ENCODE assay signal across 23 cellular contexts in genomic region chr11:71246559-71246958, GRCh38. TPM values are rescaled to one million over a fixed set of nuclear protein-coding genes. Genes with fewer than 3 reads are reported as not detected.
A peak's percentile ranks its signal among the peaks of the same experiment; 100 is the strongest.
DNase-seq lines count a peak whose midpoint lies in the region; ATAC-seq and TF ChIP-seq lines count a peak whose summit lies in the region.
"Had no signal": no experiment of that assay in that cellular context is flagged by ENCODE, and none has a peak within 500 bp of the region (broad histone marks: within the 10 kb centered on the region; RNA-seq: fewer than 3 reads in every experiment).

No MANE protein-coding gene starts in this region.

- no peak for ATAC-seq in SK-N-SH treated with all-trans-retinoic acid at 6 μM for 48 hours
- ATAC-seq: naive thymus-derived CD4-positive, alpha-beta T cell; right cardiac atrium had no signal

- no peaks in the 10 kb centered on the region for H3K9me3 ChIP-seq in SK-N-SH
- no peaks in the 10 kb centered on the region for H3K9me3 ChIP-seq in NT2/D1 (ENCODE audit: insufficient read depth, low read length)
- H3K9me3 ChIP-seq in iPS-18a (ENCODE audit: control insufficient read depth, low read depth, low read length): no peaks in the 10 kb centered on the region
- H3K9me3 ChIP-seq in stomach: no peaks in the 10 kb centered on the region
- H3K9me3 ChIP-seq: BE2C, breast epithelium, Caco-2, colonic mucosa, ovary had no signal

- H3K27me3 ChIP-seq in SK-N-SH (ENCODE audit: insufficient read depth): no peaks in the 10 kb centered on the region
- peaks cover 22% of the 10 kb centered on the region for H3K27me3 ChIP-seq in NT2/D1 (ENCODE audit: insufficient read depth, insufficient read length)
- H3K27me3 ChIP-seq in iPS-18a (ENCODE audit: control insufficient read depth, insufficient read depth, low read length): peaks cover 17% of the 10 kb centered on the region
- peaks cover 0 to 56% (median 7%) of the 10 kb centered on the region in 3 donors for H3K27me3 ChIP-seq in stomach
- H3K27me3 ChIP-seq: ovary had no signal

- DNase-seq in SK-N-SH (peak; percentile 3), NT2/D1 (ENCODE audit: low read depth, low spot score) (peak; percentile 91), stomach (peak; percentile 5), midbrain (lab: John Stamatoyannopoulos, UW) (no peak), GM10266 (ENCODE audit: extremely low spot score) (no peak), GM13976 (ENCODE audit: low spot score) (no peak)
- DNase-seq: BE2C; colonic mucosa; EL; glutamatergic neuron; KBM-7; kidney glomerular epithelial cell; naive thymus-derived CD4-positive, alpha-beta T cell; NCI-H2081 treated with DMSO at 0.1 percent for 48 hours; NCI-H524; ovary; right cardiac atrium; stimulated activated CD8-positive, alpha-beta memory T cell treated with anti-CD3 and anti-CD28 coated beads, Interleukin-4, amount 100 ng/mL, for 48 hours; SW 1271 had no signal

- H3K9ac ChIP-seq in SK-N-SH: no peak overlapping the region
- H3K9ac ChIP-seq in NT2/D1 (ENCODE audit: insufficient read length, low read depth): peak overlapping the region; percentile 14
- H3K9ac ChIP-seq in iPS-18a (ENCODE audit: low read length): peak overlapping the region; percentile 80

- intact Hi-C loops in stomach (cut with DNase I; ENCODE audit: low total_unique reads): no loop called here

- H3K9me2 ChIP-seq in SK-N-SH: no peaks in the 10 kb centered on the region

- POLR2A ChIA-PET in SK-N-SH (lab: Yijun Ruan, JAX): no interaction called here

- TF ChIP-seq POLR2A in stomach (IDR thresholded peaks at IDR 0.05): no peak

- H3K36me3 ChIP-seq in SK-N-SH (replicated peaks in 1 of 2; ENCODE audit: control insufficient read depth in 1 of 2, insufficient read depth in 2 of 2, low read length in 1 of 2): no peaks in the 10 kb centered on the region
- H3K36me3 ChIP-seq in NT2/D1 (ENCODE audit: insufficient read depth, insufficient read length, low read length): no peaks in the 10 kb centered on the region
- H3K36me3 ChIP-seq in iPS-18a (ENCODE audit: control insufficient read depth, low read depth, low read length): no peaks in the 10 kb centered on the region
- H3K36me3 ChIP-seq in stomach: no peaks in the 10 kb centered on the region
- H3K36me3 ChIP-seq: BE2C, breast epithelium, colonic mucosa, ovary had no signal

- H3K27ac ChIP-seq in SK-N-SH (ENCODE audit: low read depth in 2 of 2, low read length in 1 of 2) (no peak overlapping the region), iPS-18a (ENCODE audit: low read length) (peak overlapping the region; percentile 96), stomach (no peak overlapping the region)
- H3K27ac ChIP-seq: breast epithelium, colonic mucosa, ovary had no signal

- in situ Hi-C loops in GM13976 (cut with MboI; ENCODE audit: low sequenced_read_pairs, unreplicated experiment): no loop called here

- H3F3A ChIP-seq in SK-N-SH (replicated peaks; ENCODE audit: insufficient read depth): no peaks in the 10 kb centered on the region

- H2AFZ ChIP-seq in SK-N-SH (ENCODE audit: low read depth): no peak overlapping the region

- peaks cover 0 to 3% of the 10 kb centered on the region in 2 experiments; a peak in 1 of 4 replicates for H3K4me1 ChIP-seq in SK-N-SH (ENCODE audit: control insufficient read depth in 1 of 2, insufficient read depth in 2 of 2, low read depth in 1 of 2, low read length in 1 of 2)
- peaks cover 23% of the 10 kb centered on the region for H3K4me1 ChIP-seq in NT2/D1 (ENCODE audit: insufficient read depth, insufficient read length)
- H3K4me1 ChIP-seq in iPS-18a (ENCODE audit: control insufficient read depth, low read depth, low read length): peaks cover 74% of the 10 kb centered on the region
- H3K4me1 ChIP-seq in stomach: peaks cover 12 to 44% (median 34%) of the 10 kb centered on the region in 4 donors
- H3K4me1 ChIP-seq: BE2C, breast epithelium had no signal

- H3K4me2 ChIP-seq in SK-N-SH: no peak overlapping the region

- 40% methylated on average over 3 of the region's 3 CpGs for WGBS in SK-N-SH (ENCODE audit: low lambda C conversion rate)
- WGBS in stomach, 5 donors: 44 to 84% (median 63%) methylated on average over 3 of the region's 3 CpGs

- no peak for TF ChIP-seq CTCF in SK-N-SH (IDR thresholded peaks at IDR 0.05)
- TF ChIP-seq CTCF in stomach (IDR thresholded peaks at IDR 0.05): no peak
- no peak for TF ChIP-seq CTCF in GM10266 (IDR thresholded peaks at IDR 0.05; ENCODE audit: control insufficient read depth, insufficient read depth, low read depth, missing control alignments)
- TF ChIP-seq CTCF in GM13976 (IDR thresholded peaks at IDR 0.05; ENCODE audit: borderline replicate concordance, control extremely low read depth, extremely low read depth, insufficient read depth, missing control alignments): no peak

- no peak for TF ChIP-seq RAD21 in SK-N-SH (IDR thresholded peaks at IDR 0.05; ENCODE audit: low read length)

- H4K20me1 ChIP-seq in SK-N-SH (ENCODE audit: insufficient read depth): no peaks in the 10 kb centered on the region

- TF ChIP-seq EP300 in SK-N-SH (IDR thresholded peaks at IDR 0.05; ENCODE audit: borderline replicate concordance in 1 of 2, low read depth in 1 of 2, low read length in 1 of 2) (no peak), stomach (IDR thresholded peaks at IDR 0.05) (no peak)

- H3K4me3 ChIP-seq in SK-N-SH (ENCODE audit: low read depth in 2 of 2, low read length in 1 of 2): no peak overlapping the region
- peak overlapping the region; percentile 16 for H3K4me3 ChIP-seq in NT2/D1 (ENCODE audit: insufficient read length, low read depth)
- peak overlapping the region; percentile 61 for H3K4me3 ChIP-seq in iPS-18a (ENCODE audit: low read length)
- H3K4me3 ChIP-seq in stomach: no peak overlapping the region
- H3K4me3 ChIP-seq: breast epithelium, colonic mucosa, ovary had no signal

- CTCF ChIA-PET in SK-N-SH (lab: Yijun Ruan, JAX): interaction anchor here (1.1 kb wide), 1 partner anchor 160 kb away, joined by 3 read pairs; no protein-coding TSS in a partner anchor

- H3K79me2 ChIP-seq in SK-N-SH (ENCODE audit: insufficient read depth): no peaks in the 10 kb centered on the region

TF ChIP-seq in SK-N-SH, 30 proteins besides CTCF, POLR2A, EP300 and RAD21:
- TF ChIP-seq PBX3 (IDR thresholded peaks at IDR 0.05) (no peak), TCF12 (IDR thresholded peaks at IDR 0.05) (no peak), POLR2AphosphoS5 (IDR thresholded peaks at IDR 0.05; ENCODE audit: low read depth, low read length) (no peak)

TF ChIP-seq in SK-N-SH treated with all-trans-retinoic acid at 6 μM for 48 hours, 23 proteins besides CTCF, POLR2A, EP300 and RAD21 (continues in another document):
- no peak for TF ChIP-seq CREB5 (CRISPR knock-in tag; IDR thresholded peaks at IDR 0.05; ENCODE audit: low read depth)
- no peak for TF ChIP-seq PATZ1 (CRISPR knock-in tag; IDR thresholded peaks at IDR 0.05; ENCODE audit: borderline replicate concordance)
- TF ChIP-seq OSR1 (CRISPR knock-in tag; IDR thresholded peaks at IDR 0.05): no peak
- TF ChIP-seq TSHZ2 (CRISPR knock-in tag; IDR thresholded peaks at IDR 0.05): no peak
- TF ChIP-seq CSDC2 (CRISPR knock-in tag; IDR thresholded peaks at IDR 0.05): no peak

RNA-seq across cellular contexts. Expression of gene SHANK2, which starts 5.8 kb away (rescaled TPM):
- polyA plus RNA-seq in SK-N-SH (2012; rRNA removed) (under 0.01 and 0.03 TPM in 2 replicates), stomach (1 to 10 TPM; 1.6 to 6.2 (median 2.1) TPM)
- polyA plus RNA-seq in SK-N-SH (2012; cell fraction: cytosol; rRNA removed): 0.01 and 0.03 TPM in 2 replicates
- polyA plus RNA-seq in SK-N-SH (2012; cell fraction: nucleus; rRNA removed): 0.11 TPM in 2 replicates
- 100 to 1,000 TPM in 1 of 5 donors, 10 to 100 TPM in 4; 15.4 to 126 (median 88.6) TPM for total RNA-seq in stomach
- polyA plus RNA-seq: naive thymus-derived CD4-positive, alpha-beta T cell had no signal

Comparison
In these comparisons a context has a peak if more than half of its experiments do, and no peak if none do; other contexts are left out.
1. DNase-seq: peak in SK-N-SH (single experiment), NT2/D1 (single experiment) and stomach (single experiment); none in midbrain (single experiment), GM10266 (single experiment) and GM13976 (single experiment).
2. H3K4me3 ChIP-seq: peak in NT2/D1 (single experiment) and iPS-18a (single experiment); none in SK-N-SH (0 of 2) and stomach (0 of 4).